Comparison of ENCODE assay signal across 20 cellular contexts in the genomic region with DNA sequence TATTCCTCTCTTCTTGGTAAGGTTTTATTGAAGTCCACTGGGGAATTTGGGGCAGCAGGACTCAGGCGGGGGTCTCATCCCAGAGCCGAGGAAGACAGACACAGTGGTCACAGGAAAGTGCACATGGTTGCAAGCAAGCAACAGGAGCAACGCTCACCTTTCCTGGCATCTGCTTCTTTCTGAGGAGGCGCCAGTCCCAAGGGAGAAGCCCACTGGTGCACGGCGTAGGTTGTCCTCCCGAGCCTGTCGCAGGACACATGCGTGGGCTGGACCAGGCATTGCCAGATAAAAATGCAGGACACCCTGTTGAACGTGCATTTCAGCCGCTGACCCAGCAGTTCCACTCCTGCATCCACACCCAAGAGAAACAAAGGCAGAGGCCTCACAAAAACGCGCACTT.
"Had no signal": no experiment of that assay in that cellular context is flagged by ENCODE, and none has a peak within 500 bp of the region (broad histone marks: within the 10 kb centered on the region; RNA-seq: fewer than 3 reads in every experiment).

No MANE protein-coding gene starts in this region.

- H3K9me3 ChIP-seq: SJSA1 had no signal

- H3K4me1 ChIP-seq: SJSA1 had no signal

- H3K36me3 ChIP-seq: SJSA1 had no signal

- H3K27me3 ChIP-seq: SJSA1 had no signal

- DNase-seq: KBM-7, MV-4-11, NCI-H1048, NCI-H1105, NCI-H1417, NCI-H146, NCI-H187, NCI-H2029, NCI-H2081 treated with DMSO at 0.1 percent for 48 hours, NCI-H2171, NCI-H226, NCI-H446, NCI-H510A, NCI-H524 treated with DMSO at 0.1 percent for 48 hours, NCI-H69, NCI-H774, RPMI8226, SHP77 treated with DMSO at 0.1 percent for 48 hours had no signal

- H3K4me3 ChIP-seq: SJSA1, SK-N-MC had no signal

- H3K27ac ChIP-seq: SJSA1, SK-N-MC had no signal
